18 cellular contexts compared by ENCODE assay signal in the genomic region with DNA sequence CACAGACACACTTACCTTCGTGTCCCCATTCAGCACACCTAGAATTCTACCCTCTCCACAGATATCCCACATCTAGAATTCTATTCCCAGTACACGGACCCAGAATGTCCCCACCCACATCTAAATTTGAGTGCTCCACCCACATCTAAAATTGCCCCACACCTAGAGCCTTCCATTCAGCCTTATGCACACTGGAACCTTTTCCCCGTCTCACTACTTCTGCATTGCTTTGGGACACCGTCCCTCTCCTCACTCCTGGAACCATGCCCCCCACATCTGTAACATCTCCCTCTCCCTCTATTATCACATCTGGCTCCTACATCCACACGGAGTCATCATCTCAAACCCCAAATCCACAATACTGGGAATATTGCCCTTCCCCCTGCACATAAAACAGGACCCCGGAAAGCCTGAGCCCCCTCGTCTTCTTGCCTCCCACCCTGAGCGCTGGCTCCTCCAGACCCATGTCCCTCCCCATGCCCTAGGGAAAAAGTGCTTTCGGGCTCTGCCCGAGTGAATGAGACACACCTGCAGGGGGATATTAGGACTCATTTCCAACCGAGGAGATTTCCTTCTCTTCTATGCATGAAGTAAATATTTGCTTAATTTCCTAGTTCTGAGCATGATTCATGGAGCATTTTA.
DNase-seq lines count a peak whose midpoint lies in the region; ATAC-seq and TF ChIP-seq lines count a peak whose summit lies in the region.
"Had no signal": no experiment of that assay in that cellular context is flagged by ENCODE, and none has a peak within 500 bp of the region (broad histone marks: within the 10 kb centered on the region; RNA-seq: fewer than 3 reads in every experiment).

No MANE protein-coding gene starts in this region.

- no peaks in the 10 kb centered on the region for H3K36me3 Mint-ChIP-seq in activated CD4-positive, alpha-beta memory T cell treated with anti-CD3 and anti-CD28 coated beads for 36 hours
- no peaks in the 10 kb centered on the region for H3K36me3 Mint-ChIP-seq in activated CD4-positive, alpha-beta memory T cell treated with anti-CD3 and anti-CD28 coated beads, Interleukin-2, amount 10 ng/mL, durations not matched to agents 7 days and 5 days (ENCODE audit: low read depth)
- H3K36me3 Mint-ChIP-seq in effector memory CD8-positive, alpha-beta T cell (ENCODE audit: insufficient read depth): peaks cover 2% of the 10 kb centered on the region
- H3K36me3 Mint-ChIP-seq: naive thymus-derived CD8-positive, alpha-beta T cell had no signal

- H3K9me3 Mint-ChIP-seq in activated CD4-positive, alpha-beta memory T cell treated with anti-CD3 and anti-CD28 coated beads for 36 hours: no peaks in the 10 kb centered on the region
- H3K9me3 Mint-ChIP-seq in activated CD4-positive, alpha-beta memory T cell treated with anti-CD3 and anti-CD28 coated beads, Interleukin-2, amount 10 ng/mL, durations not matched to agents 7 days and 5 days: no peaks in the 10 kb centered on the region
- H3K9me3 Mint-ChIP-seq in effector memory CD8-positive, alpha-beta T cell: no peaks in the 10 kb centered on the region
- H3K9me3 Mint-ChIP-seq: activated naive CD4-positive, alpha-beta T cell treated with anti-CD3 and anti-CD28 coated beads for 36 hours; central memory CD8-positive, alpha-beta T cell; naive thymus-derived CD8-positive, alpha-beta T cell had no signal

- peak; percentile 2 for DNase-seq in activated CD4-positive, alpha-beta memory T cell treated with anti-CD3 and anti-CD28 coated beads for 36 hours
- no peak for DNase-seq in activated CD4-positive, alpha-beta memory T cell treated with anti-CD3 and anti-CD28 coated beads, Interleukin-2, amount 10 ng/mL, durations not matched to agents 7 days and 5 days
- DNase-seq in NCI-H526 treated with DMSO at 0.1 percent for 48 hours (lab: John Stamatoyannopoulos, UW) (peak; percentile 12), ecto neural progenitor cell (ENCODE audit: low spot score) (peak; percentile 44), sigmoid colon (peak; percentile 18), posterior vena cava (ENCODE audit: low spot score) (no peak)
- DNase-seq in stimulated activated naive CD4-positive, alpha-beta T cell treated with Interleukin-2 at 50 U/mL for 16 hours (lab: John Stamatoyannopoulos, UW): no peak
- DNase-seq in effector memory CD8-positive, alpha-beta T cell: no peak
- DNase-seq: GF-D8, IMR-90, NCI-H510A, Right ventricle myocardium superior, SW 1271 had no signal

- peaks cover 6% of the 10 kb centered on the region for H3K27me3 Mint-ChIP-seq in activated CD4-positive, alpha-beta memory T cell treated with anti-CD3 and anti-CD28 coated beads for 36 hours
- H3K27me3 Mint-ChIP-seq in activated CD4-positive, alpha-beta memory T cell treated with anti-CD3 and anti-CD28 coated beads, Interleukin-2, amount 10 ng/mL, durations not matched to agents 7 days and 5 days: no peaks in the 10 kb centered on the region
- H3K27me3 Mint-ChIP-seq in effector memory CD8-positive, alpha-beta T cell: peaks cover 20 to 37% of the 10 kb centered on the region in 2 donors

- CTCF ChIA-PET in activated CD4-positive, alpha-beta memory T cell treated with anti-CD3 and anti-CD28 coated beads for 36 hours (lab: Charles Lee): no interaction called here
- CTCF ChIA-PET in activated CD4-positive, alpha-beta memory T cell treated with anti-CD3 and anti-CD28 coated beads, Interleukin-2, amount 10 ng/mL, durations not matched to agents 7 days and 5 days (lab: Charles Lee): no interaction called here

- H3K36me3 ChIP-seq in sigmoid colon: no peaks in the 10 kb centered on the region
- H3K36me3 ChIP-seq: ascending aorta, BLaER1 had no signal

- 58 to 63% methylated on average over 11 of the region's 11 CpGs for WGBS in sigmoid colon, 2 donors

- no peak for TF ChIP-seq EP300 in sigmoid colon (IDR thresholded peaks at IDR 0.05)

- intact Hi-C loops in activated CD4-positive, alpha-beta memory T cell treated with anti-CD3 and anti-CD28 coated beads for 36 hours (cut with micrococcal nuclease): no loop called here
- intact Hi-C loops in sigmoid colon (cut with DNase I) (no loop called here), posterior vena cava (cut with DNase I) (no loop called here)

- no peak overlapping the region for H3K27ac Mint-ChIP-seq in activated CD4-positive, alpha-beta memory T cell treated with anti-CD3 and anti-CD28 coated beads for 36 hours
- H3K27ac Mint-ChIP-seq in activated CD4-positive, alpha-beta memory T cell treated with anti-CD3 and anti-CD28 coated beads, Interleukin-2, amount 10 ng/mL, durations not matched to agents 7 days and 5 days: no peak overlapping the region
- H3K27ac Mint-ChIP-seq in effector memory CD8-positive, alpha-beta T cell: no peak overlapping the region
- H3K27ac Mint-ChIP-seq: activated naive CD4-positive, alpha-beta T cell treated with anti-CD3 and anti-CD28 coated beads for 36 hours; naive thymus-derived CD8-positive, alpha-beta T cell had no signal

- no peak overlapping the region for H3K27ac ChIP-seq in sigmoid colon
- H3K27ac ChIP-seq: BLaER1 had no signal

- TF ChIP-seq CTCF in sigmoid colon (IDR thresholded peaks at IDR 0.05): no peak

- H3K4me1 Mint-ChIP-seq in activated CD4-positive, alpha-beta memory T cell treated with anti-CD3 and anti-CD28 coated beads for 36 hours (ENCODE audit: low read depth): no peaks in the 10 kb centered on the region
- no peaks in the 10 kb centered on the region for H3K4me1 Mint-ChIP-seq in activated CD4-positive, alpha-beta memory T cell treated with anti-CD3 and anti-CD28 coated beads, Interleukin-2, amount 10 ng/mL, durations not matched to agents 7 days and 5 days
- no peaks in the 10 kb centered on the region for H3K4me1 Mint-ChIP-seq in effector memory CD8-positive, alpha-beta T cell (ENCODE audit: low read depth in 2 of 2)
- H3K4me1 Mint-ChIP-seq: central memory CD8-positive, alpha-beta T cell; naive thymus-derived CD8-positive, alpha-beta T cell had no signal

- no peaks in the 10 kb centered on the region for H3K9me3 ChIP-seq in sigmoid colon
- H3K9me3 ChIP-seq: ascending aorta, BLaER1 had no signal

- ATAC-seq in effector memory CD8-positive, alpha-beta T cell (replicated peaks): no peak
- ATAC-seq: naive thymus-derived CD8-positive, alpha-beta T cell had no signal

- no peak overlapping the region for H3K4me3 ChIP-seq in sigmoid colon
- H3K4me3 ChIP-seq: ascending aorta, BLaER1 had no signal

- no peak for TF ChIP-seq POLR2A in sigmoid colon (IDR thresholded peaks at IDR 0.05)

- H3K4me3 Mint-ChIP-seq in activated CD4-positive, alpha-beta memory T cell treated with anti-CD3 and anti-CD28 coated beads for 36 hours: no peak overlapping the region
- H3K4me3 Mint-ChIP-seq in activated CD4-positive, alpha-beta memory T cell treated with anti-CD3 and anti-CD28 coated beads, Interleukin-2, amount 10 ng/mL, durations not matched to agents 7 days and 5 days: no peak overlapping the region
- H3K4me3 Mint-ChIP-seq in effector memory CD8-positive, alpha-beta T cell: no peak overlapping the region
- H3K4me3 Mint-ChIP-seq: activated naive CD4-positive, alpha-beta T cell treated with anti-CD3 and anti-CD28 coated beads for 36 hours; central memory CD8-positive, alpha-beta T cell; naive thymus-derived CD8-positive, alpha-beta T cell had no signal

- H3K27me3 ChIP-seq in sigmoid colon: no peaks in the 10 kb centered on the region
- H3K27me3 ChIP-seq: ascending aorta, BLaER1 had no signal

- POLR2A ChIA-PET in activated CD4-positive, alpha-beta memory T cell treated with anti-CD3 and anti-CD28 coated beads for 36 hours (lab: Charles Lee): no interaction called here
- POLR2A ChIA-PET in activated CD4-positive, alpha-beta memory T cell treated with anti-CD3 and anti-CD28 coated beads, Interleukin-2, amount 10 ng/mL, durations not matched to agents 7 days and 5 days (lab: Charles Lee): no interaction called here

- H3K4me1 ChIP-seq in sigmoid colon: no peaks in the 10 kb centered on the region

Comparison
In these comparisons a context has a peak if more than half of its experiments do, and no peak if none do; other contexts are left out.
1. DNase-seq: peak in activated CD4-positive, alpha-beta memory T cell treated with anti-CD3 and anti-CD28 coated beads for 36 hours (single experiment), NCI-H526 treated with DMSO at 0.1 percent for 48 hours (single experiment), ecto neural progenitor cell (single experiment) and sigmoid colon (single experiment); none in activated CD4-positive, alpha-beta memory T cell treated with anti-CD3 and anti-CD28 coated beads, Interleukin-2, amount 10 ng/mL, durations not matched to agents 7 days and 5 days (single experiment), stimulated activated naive CD4-positive, alpha-beta T cell treated with Interleukin-2 at 50 U/mL for 16 hours (single experiment), posterior vena cava (single experiment) and effector memory CD8-positive, alpha-beta T cell (0 of 3).